8 cellular contexts compared by ENCODE assay signal in genomic region chr16:23949630-23950290, GRCh38.
DNase-seq lines count a peak whose midpoint lies in the region; ATAC-seq lines count a peak whose summit lies in the region.

No MANE protein-coding gene starts in this region.

- peak overlapping the region; percentile 88 for H3K27ac Mint-ChIP-seq in activated naive CD8-positive, alpha-beta T cell treated with anti-CD3 and anti-CD28 coated beads, Interleukin-2, amount 50 U/mL, for 24 hours

- peak; percentile 35 for DNase-seq in T-helper 22 cell (ENCODE audit: low read depth)
- peak; percentile 70 for DNase-seq in activated naive CD8-positive, alpha-beta T cell treated with anti-CD3 and anti-CD28 coated beads, Interleukin-2, amount 50 U/mL, for 24 hours
- DNase-seq in stimulated activated CD8-positive, alpha-beta memory T cell treated with anti-CD3 and anti-CD28 coated beads, Interleukin-15, amount 100 ng/mL, for 48 hours (ENCODE audit: low read depth in 2 of 2) = peak; percentile 49 to 55
- no peak for DNase-seq in NCI-H146 (lab: John Stamatoyannopoulos, UW)

- ATAC-seq in GM19452 (IDR thresholded peaks at IDR 0.05; ENCODE audit: unreplicated experiment) = peak; percentile 71
- ATAC-seq in activated naive CD8-positive, alpha-beta T cell treated with anti-CD3 and anti-CD28 coated beads, Interleukin-2, amount 50 U/mL, for 24 hours = no peak
- no peak for ATAC-seq in HG03520 (IDR thresholded peaks at IDR 0.05; ENCODE audit: unreplicated experiment)
- no peak for ATAC-seq in HG02938 (IDR thresholded peaks at IDR 0.05; ENCODE audit: unreplicated experiment)
- ATAC-seq in HG03439 (IDR thresholded peaks at IDR 0.05; ENCODE audit: unreplicated experiment) = no peak

- H3K27me3 Mint-ChIP-seq in activated naive CD8-positive, alpha-beta T cell treated with anti-CD3 and anti-CD28 coated beads, Interleukin-2, amount 50 U/mL, for 24 hours = no peaks in the 10 kb centered on the region

- H3K4me3 Mint-ChIP-seq in activated naive CD8-positive, alpha-beta T cell treated with anti-CD3 and anti-CD28 coated beads, Interleukin-2, amount 50 U/mL, for 24 hours = peak overlapping the region; percentile 49

- no peaks in the 10 kb centered on the region for H3K9me3 Mint-ChIP-seq in activated naive CD8-positive, alpha-beta T cell treated with anti-CD3 and anti-CD28 coated beads, Interleukin-2, amount 50 U/mL, for 24 hours

- peaks cover 92% of the 10 kb centered on the region for H3K4me1 Mint-ChIP-seq in activated naive CD8-positive, alpha-beta T cell treated with anti-CD3 and anti-CD28 coated beads, Interleukin-2, amount 50 U/mL, for 24 hours

- peaks cover 12% of the 10 kb centered on the region for H3K36me3 Mint-ChIP-seq in activated naive CD8-positive, alpha-beta T cell treated with anti-CD3 and anti-CD28 coated beads, Interleukin-2, amount 50 U/mL, for 24 hours (ENCODE audit: low read depth)
